9 cellular contexts compared by ENCODE assay signal in the genomic region with DNA sequence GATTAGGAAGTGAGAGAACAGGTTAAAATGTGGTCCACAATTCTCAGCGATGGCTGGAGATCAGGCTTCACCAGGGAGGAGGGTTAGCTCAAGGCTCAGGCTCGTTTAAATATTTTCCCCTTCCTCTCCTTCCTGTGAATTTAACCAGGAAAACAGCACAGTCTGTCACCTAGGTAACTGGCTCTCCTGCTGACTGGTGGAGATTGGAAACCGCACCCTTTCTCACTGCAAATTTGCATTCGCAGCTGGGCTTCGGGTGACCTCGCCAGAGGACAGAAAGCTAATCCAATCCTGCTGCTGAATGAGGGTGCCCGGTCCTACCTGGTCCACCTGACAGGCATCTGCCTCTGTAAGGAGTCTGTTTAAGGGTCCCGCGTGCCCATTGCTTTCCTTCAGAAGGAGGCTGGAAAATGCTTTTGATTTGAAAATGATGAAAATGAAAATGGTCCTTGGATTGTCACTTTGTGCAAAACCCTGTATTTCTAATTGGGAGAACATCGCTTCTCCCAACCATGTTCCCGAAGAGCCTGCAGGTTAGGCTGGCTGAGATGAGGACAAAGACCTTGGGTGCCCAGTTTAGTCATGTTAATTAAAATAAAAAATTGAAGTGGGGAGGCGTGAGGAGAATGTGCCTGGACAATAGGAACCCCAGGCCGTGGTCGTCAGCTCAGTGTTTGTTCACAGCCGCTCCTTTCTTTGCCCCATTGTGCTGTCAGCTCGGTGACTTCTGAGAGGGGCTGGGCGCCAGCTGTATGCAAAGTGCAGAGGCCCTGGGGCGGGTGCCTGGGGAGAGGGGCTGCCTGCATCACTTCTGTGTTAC. TPM values are rescaled to one million over a fixed set of nuclear protein-coding genes. Genes with fewer than 3 reads are reported as not detected.
DNase-seq lines count a peak whose midpoint lies in the region; ATAC-seq, FAIRE-seq and TF ChIP-seq lines count a peak whose summit lies in the region.
"Had no signal": no experiment of that assay in that cellular context is flagged by ENCODE, and none has a peak within 500 bp of the region (broad histone marks: within the 10 kb centered on the region; RNA-seq: fewer than 3 reads in every experiment).

No MANE protein-coding gene starts in this region.

- H4K20me1 ChIP-seq in HepG2 (ENCODE audit: insufficient read depth, low read length) = no peaks in the 10 kb centered on the region

- intact Hi-C loops in HepG2 (cut with micrococcal nuclease; ENCODE audit: unreplicated experiment) = no loop called here

- H3K9ac ChIP-seq in HepG2 (ENCODE audit: insufficient read depth, low read depth, low read length) = no peak overlapping the region

- H3K27me3 ChIP-seq in HepG2 (ENCODE audit: control insufficient read depth in 1 of 2, insufficient read depth in 2 of 2, low read length in 2 of 2) = peaks cover 5 to 47% of the 10 kb centered on the region in 2 experiments; a peak in 4 of 5 replicates
- no peaks in the 10 kb centered on the region for H3K27me3 ChIP-seq in effector memory CD4-positive, alpha-beta T cell (replicated peaks; ENCODE audit: control insufficient read depth, insufficient read depth, low read length, poor library complexity, severe bottlenecking)

- no peak overlapping the region for H3K4me3 ChIP-seq in HepG2 (replicated peaks in 1 of 3; ENCODE audit: insufficient read depth in 1 of 3, low read depth in 2 of 3, low read length in 3 of 3)
- no peak overlapping the region for H3K4me3 ChIP-seq in effector memory CD4-positive, alpha-beta T cell (ENCODE audit: insufficient read depth, low read depth, low read length, poor library complexity, severe bottlenecking)

- TF ChIP-seq POLR2A in HepG2 (IDR thresholded peaks at IDR 0.05; ENCODE audit: insufficient read depth in 1 of 2, low read depth in 2 of 2, low read length in 2 of 2) = no peak

- no peaks in the 10 kb centered on the region; the same call in 1 of the 2 replicates for H3K4me1 ChIP-seq in HepG2 (ENCODE audit: insufficient read depth, low read length)
- H3K4me1 ChIP-seq in effector memory CD4-positive, alpha-beta T cell (ENCODE audit: control insufficient read depth, insufficient read depth, low read length, poor library complexity, severe bottlenecking) = no peaks in the 10 kb centered on the region

- WGBS in HepG2 (ENCODE audit: low lambda C conversion rate) = 26% methylated on average over 15 of the region's 18 CpGs

- no peak for FAIRE-seq in HepG2 (lab: Jason Lieb, UNC)

- BruUV-seq in HepG2 (replicated peaks; lab: Mats Ljungman, UMichigan) = no TSS peak

- no peak for TF ChIP-seq RAD21 in HepG2 (CRISPR knock-in tag; IDR thresholded peaks at IDR 0.05)

- no peak overlapping the region for H3K4me2 ChIP-seq in HepG2 (ENCODE audit: low read depth, low read length)

- peak; percentile 42; the same call in 2 of the 3 replicates for ATAC-seq in HepG2
- ATAC-seq in HG02763 (IDR thresholded peaks at IDR 0.05; ENCODE audit: unreplicated experiment) = no peak
- ATAC-seq in HG03039 (IDR thresholded peaks at IDR 0.05; ENCODE audit: unreplicated experiment) = no peak

- H3K36me3 ChIP-seq in HepG2 (replicated peaks in 1 of 2; ENCODE audit: control insufficient read depth in 1 of 2, insufficient read depth in 2 of 2, low read length in 2 of 2) = no peaks in the 10 kb centered on the region
- H3K36me3 ChIP-seq in effector memory CD4-positive, alpha-beta T cell (ENCODE audit: control insufficient read depth, insufficient read depth, low read length) = no peaks in the 10 kb centered on the region

- CTCF ChIA-PET in HepG2 (lab: Yijun Ruan, JAX; ENCODE audit: low intra/inter-chr PET ratio, low total read pairs) = no interaction called here

- no peaks in the 10 kb centered on the region for H3K9me3 ChIP-seq in HepG2 (ENCODE audit: low read length)
- no peaks in the 10 kb centered on the region for H3K9me3 ChIP-seq in effector memory CD4-positive, alpha-beta T cell (ENCODE audit: control insufficient read depth, low read length)

- no peak for TF ChIP-seq CTCF in HepG2 (CRISPR knock-in tag; IDR thresholded peaks at IDR 0.05)

- in situ Hi-C loops in HepG2 (cut with HindIII; ENCODE audit: extremely low pct_ligation_motif_present, low pct_unique_long_range_greater_than_20kb) = no loop called here

- POLR2A ChIA-PET in HepG2 (lab: Yijun Ruan, JAX) = no interaction called here

- H3K27ac ChIP-seq in HepG2 (ENCODE audit: extremely low read length, insufficient read depth, low read length) = no peak overlapping the region
- H3K27ac ChIP-seq in effector memory CD4-positive, alpha-beta T cell (ENCODE audit: insufficient read depth, low read length, poor library complexity, severe bottlenecking) = no peak overlapping the region

- DNase-seq in DMS53 (lab: John Stamatoyannopoulos, UW) = peak; percentile 100
- peak; percentile 90 for DNase-seq in NCI-H187 treated with DMSO at 0.1 percent for 48 hours (lab: John Stamatoyannopoulos, UW)
- peak; percentile 88 for DNase-seq in astrocyte of the hippocampus (ENCODE audit: low read depth, low spot score)
- no peak for DNase-seq in HepG2 (ENCODE audit: low spot score)
- DNase-seq in activated effector memory CD4-positive, alpha-beta T cell treated with anti-CD3 and anti-CD28 coated beads, Interleukin-2, amount 50 U/mL, for 16 hours = no peak
- no peak for DNase-seq in effector memory CD4-positive, alpha-beta T cell
- DNase-seq: stimulated activated CD4-positive, alpha-beta T cell treated with anti-CD3 and anti-CD28 coated beads, Interleukin-4, amount 100 ng/mL, for 24 hours had no signal

- H3K79me2 ChIP-seq in HepG2 (ENCODE audit: insufficient read depth, low read length) = no peaks in the 10 kb centered on the region

- no peak for TF ChIP-seq EP300 in HepG2 (IDR thresholded peaks at IDR 0.05; ENCODE audit: low read depth in 2 of 2, low read length in 2 of 2)
- TF ChIP-seq EP300 in HepG2 (CRISPR knock-in tag; IDR thresholded peaks at IDR 0.05; ENCODE audit: borderline replicate concordance) = no peak

- no peak overlapping the region for H2AFZ ChIP-seq in HepG2 (ENCODE audit: low read length)

RNA-seq across cellular contexts. Expression of gene MTCL1, which starts 43.4 kb away (rescaled TPM):
- total RNA-seq in HepG2 (2016; rRNA removed; fragmentation: Illumina TruSeq; extraction: Trizol) = 1.5 and 3.1 TPM in 2 replicates
- total RNA-seq in HepG2 (2016; cell fraction: cytosol; rRNA removed; fragmentation: Illumina TruSeq; extraction: Trizol; ENCODE audit: low read depth) = 13.2 and 14.6 TPM in 2 replicates
- 1.3 and 2.8 TPM in 2 replicates for total RNA-seq in HepG2 (2016; cell fraction: insoluble cytoplasmic fraction; rRNA removed; fragmentation: Illumina TruSeq; extraction: Trizol)
- total RNA-seq in HepG2 (2016; cell fraction: membrane; rRNA removed; fragmentation: Illumina TruSeq; extraction: Trizol) = 3.0 and 3.1 TPM in 2 replicates
- 3.9 and 5.1 TPM in 2 replicates for total RNA-seq in HepG2 (2016; cell fraction: nucleus; rRNA removed; fragmentation: Illumina TruSeq; extraction: Trizol)
- polyA plus RNA-seq in HepG2 (2011; rRNA removed) = 2.0 and 3.2 TPM in 2 replicates
- polyA plus RNA-seq in HepG2 (2011; cell fraction: cytosol; rRNA removed) = 1.5 and 2.5 TPM in 2 replicates
- polyA plus RNA-seq in HepG2 (2011; cell fraction: nucleus; rRNA removed) = 6.4 and 11.2 TPM in 2 replicates
- polyA plus RNA-seq in HepG2 (2012) = 1.3 and 1.7 TPM in 2 replicates
- polyA plus RNA-seq in HepG2 (2016; cell fraction: cytosol; fragmentation: Illumina TruSeq; extraction: Trizol; ENCODE audit: low read depth) = 0.06 and 0.15 TPM in 2 replicates
- 1.9 and 2.2 TPM in 2 replicates for polyA plus RNA-seq in HepG2 (2016; cell fraction: insoluble cytoplasmic fraction; fragmentation: Illumina TruSeq; extraction: Trizol; ENCODE audit: low read depth)
- 0.32 and 0.42 TPM in 2 replicates for polyA plus RNA-seq in HepG2 (2016; cell fraction: membrane; fragmentation: Illumina TruSeq; extraction: Trizol; ENCODE audit: low read depth)
- 5.4 and 6.1 TPM in 2 replicates for polyA plus RNA-seq in HepG2 (2016; cell fraction: nucleus; fragmentation: Illumina TruSeq; extraction: Trizol; ENCODE audit: insufficient read depth, low read depth)
- 6.9 and 30.0 TPM in 2 replicates for polyA minus RNA-seq in HepG2 (2011; rRNA and poly(A)+ RNA removed; ENCODE audit: low replicate concordance)
- polyA minus RNA-seq in HepG2 (2011; cell fraction: cytosol; rRNA and poly(A)+ RNA removed) = 2.4 and 3.2 TPM in 2 replicates
- polyA minus RNA-seq in HepG2 (2011; cell fraction: nucleus; rRNA and poly(A)+ RNA removed) = 13.9 and 18.2 TPM in 2 replicates

RNA-seq across cellular contexts. Expression of gene RAB12, which starts 52.7 kb away (rescaled TPM):
- 21.4 and 25.3 TPM in 2 replicates for total RNA-seq in HepG2 (2016; rRNA removed; fragmentation: Illumina TruSeq; extraction: Trizol)
- 10.6 and 11.9 TPM in 2 replicates for total RNA-seq in HepG2 (2016; cell fraction: cytosol; rRNA removed; fragmentation: Illumina TruSeq; extraction: Trizol; ENCODE audit: low read depth)
- 20.0 and 24.5 TPM in 2 replicates for total RNA-seq in HepG2 (2016; cell fraction: insoluble cytoplasmic fraction; rRNA removed; fragmentation: Illumina TruSeq; extraction: Trizol)
- 24.8 and 25.8 TPM in 2 replicates for total RNA-seq in HepG2 (2016; cell fraction: membrane; rRNA removed; fragmentation: Illumina TruSeq; extraction: Trizol)
- 22.3 and 24.8 TPM in 2 replicates for total RNA-seq in HepG2 (2016; cell fraction: nucleus; rRNA removed; fragmentation: Illumina TruSeq; extraction: Trizol)
- 9.5 and 10.7 TPM in 2 replicates for polyA plus RNA-seq in HepG2 (2011; rRNA removed)
- polyA plus RNA-seq in HepG2 (2011; cell fraction: cytosol; rRNA removed) = 3.8 and 6.9 TPM in 2 replicates
- 10.5 and 15.2 TPM in 2 replicates for polyA plus RNA-seq in HepG2 (2011; cell fraction: nucleus; rRNA removed)
- polyA plus RNA-seq in HepG2 (2012) = 21.4 and 24.9 TPM in 2 replicates
- polyA plus RNA-seq in HepG2 (2016; cell fraction: cytosol; fragmentation: Illumina TruSeq; extraction: Trizol; ENCODE audit: low read depth) = 7.7 and 8.8 TPM in 2 replicates
- 27.0 and 29.3 TPM in 2 replicates for polyA plus RNA-seq in HepG2 (2016; cell fraction: insoluble cytoplasmic fraction; fragmentation: Illumina TruSeq; extraction: Trizol; ENCODE audit: low read depth)
- 18.8 and 19.2 TPM in 2 replicates for polyA plus RNA-seq in HepG2 (2016; cell fraction: membrane; fragmentation: Illumina TruSeq; extraction: Trizol; ENCODE audit: low read depth)
- 49.1 and 55.1 TPM in 2 replicates for polyA plus RNA-seq in HepG2 (2016; cell fraction: nucleus; fragmentation: Illumina TruSeq; extraction: Trizol; ENCODE audit: insufficient read depth, low read depth)
- polyA minus RNA-seq in HepG2 (2011; rRNA and poly(A)+ RNA removed; ENCODE audit: low replicate concordance) = 2.8 and 6.1 TPM in 2 replicates
- polyA minus RNA-seq in HepG2 (2011; cell fraction: cytosol; rRNA and poly(A)+ RNA removed) = 11.2 and 14.9 TPM in 2 replicates
- polyA minus RNA-seq in HepG2 (2011; cell fraction: nucleus; rRNA and poly(A)+ RNA removed) = 19.1 and 21.0 TPM in 2 replicates

Comparison
In these comparisons a context has a peak if more than half of its experiments do, and no peak if none do; other contexts are left out.
1. DNase-seq: peak in DMS53 (single experiment), NCI-H187 treated with DMSO at 0.1 percent for 48 hours (single experiment) and astrocyte of the hippocampus (single experiment); none in HepG2 (single experiment), activated effector memory CD4-positive, alpha-beta T cell treated with anti-CD3 and anti-CD28 coated beads, Interleukin-2, amount 50 U/mL, for 16 hours (single experiment) and effector memory CD4-positive, alpha-beta T cell (0 of 3).